Comparison of ENCODE assay signal across 13 cellular contexts in the genomic region with DNA sequence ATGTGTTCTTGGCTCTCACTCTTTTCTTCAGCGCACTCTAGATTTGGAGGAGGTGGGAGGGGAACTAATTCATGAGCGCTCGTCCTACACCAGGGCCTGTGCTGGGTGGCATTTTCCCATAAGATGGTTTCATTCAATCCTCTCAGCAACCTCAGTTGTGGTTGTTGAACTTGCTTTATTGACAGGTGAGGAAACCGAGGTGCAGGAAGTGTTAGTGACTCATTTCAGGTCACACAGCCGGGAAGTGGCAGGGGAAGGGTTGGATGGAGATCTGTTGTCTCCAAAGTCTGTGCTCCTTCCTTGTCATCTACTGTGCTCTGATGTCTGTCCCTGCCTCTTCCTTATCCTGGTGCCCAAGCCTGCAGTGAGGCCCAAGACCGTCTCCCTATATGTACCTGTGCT. TPM values are rescaled to one million over a fixed set of nuclear protein-coding genes. Genes with fewer than 3 reads are reported as not detected.
DNase-seq lines count a peak whose midpoint lies in the region; ATAC-seq, FAIRE-seq and TF ChIP-seq lines count a peak whose summit lies in the region.
"Not testable (repeated sequence)": the region's sequence is repeated elsewhere in the genome, so short reads cannot be mapped to it uniquely, and the experiment has no call there.
"Had no signal": no experiment of that assay in that cellular context is flagged by ENCODE, and none has a peak within 500 bp of the region (broad histone marks: within the 10 kb centered on the region; RNA-seq: fewer than 3 reads in every experiment).

No MANE protein-coding gene starts in this region.

- H3K36me3 Mint-ChIP-seq in T-helper 17 cell (ENCODE audit: low read depth); activated CD4-positive, alpha-beta memory T cell treated with anti-CD3 and anti-CD28 coated beads, Interleukin-2, amount 10 ng/mL, durations not matched to agents 7 days and 5 days (ENCODE audit: low read depth); activated T-cell treated with anti-CD3 and anti-CD28 coated beads, Interleukin-2, amount 50 U/mL, for 4 hours (ENCODE audit: insufficient read depth); activated naive CD4-positive, alpha-beta T cell treated with anti-CD3 and anti-CD28 coated beads for 36 hours (ENCODE audit: low read depth); natural killer cell treated with Interleukin-12 subunit alpha and Interleukin-12 subunit beta and Interleukin-15 and Interleukin-18, amount 100 ng/mL, for 72 hours: not testable (repeated sequence)

- H3K27ac Mint-ChIP-seq in T-helper 17 cell; activated CD4-positive, alpha-beta memory T cell treated with anti-CD3 and anti-CD28 coated beads, Interleukin-2, amount 10 ng/mL, durations not matched to agents 7 days and 5 days; natural killer cell treated with Interleukin-12 subunit alpha and Interleukin-12 subunit beta and Interleukin-15 and Interleukin-18, amount 100 ng/mL, for 72 hours; stimulated activated naive CD8-positive, alpha-beta T cell treated with anti-CD3 and anti-CD28 coated beads, Interleukin-15, amount 100 ng/mL, for 72 hours: not testable (repeated sequence)
- H3K27ac Mint-ChIP-seq in activated naive CD4-positive, alpha-beta T cell treated with anti-CD3 and anti-CD28 coated beads for 36 hours, result peak overlapping the region; percentile 48

- not testable (repeated sequence) for H3K9me3 ChIP-seq in DND-41 (ENCODE audit: insufficient read depth, low read length, severe bottlenecking); T-helper 17 cell (ENCODE audit: control insufficient read depth, low read length, poor library complexity, severe bottlenecking); K562 (replicated peaks; ENCODE audit: control insufficient read depth, insufficient read depth, low read depth, low read length)

- not testable (repeated sequence) for H3K27me3 Mint-ChIP-seq in T-helper 17 cell; activated CD4-positive, alpha-beta memory T cell treated with anti-CD3 and anti-CD28 coated beads, Interleukin-2, amount 10 ng/mL, durations not matched to agents 7 days and 5 days; activated T-cell treated with anti-CD3 and anti-CD28 coated beads, Interleukin-2, amount 50 U/mL, for 4 hours (ENCODE audit: low read depth); activated naive CD4-positive, alpha-beta T cell treated with anti-CD3 and anti-CD28 coated beads for 36 hours (ENCODE audit: low read depth); natural killer cell treated with Interleukin-12 subunit alpha and Interleukin-12 subunit beta and Interleukin-15 and Interleukin-18, amount 100 ng/mL, for 72 hours; stimulated activated naive CD8-positive, alpha-beta T cell treated with anti-CD3 and anti-CD28 coated beads, Interleukin-15, amount 100 ng/mL, for 72 hours

- ATAC-seq in DND-41 (ENCODE audit: insufficient read depth, low read depth) (peak; percentile 14; the same call in 1 of the 3 replicates), T-helper 17 cell (peak; percentile 23)
- ATAC-seq in activated T-cell treated with anti-CD3 and anti-CD28 coated beads, Interleukin-2, amount 50 U/mL, for 4 hours, result peak; percentile 21 to 31
- not testable (repeated sequence) for ATAC-seq in K562
- ATAC-seq in natural killer cell treated with Interleukin-12 subunit alpha and Interleukin-12 subunit beta and Interleukin-15 and Interleukin-18, amount 100 ng/mL, for 72 hours, result peak; percentile 58 to 59
- ATAC-seq in stimulated activated naive CD8-positive, alpha-beta T cell treated with anti-CD3 and anti-CD28 coated beads, Interleukin-15, amount 100 ng/mL, for 72 hours, result peak; percentile 84

- intact Hi-C loops in activated naive CD4-positive, alpha-beta T cell treated with anti-CD3 and anti-CD28 coated beads for 36 hours (cut with micrococcal nuclease); K562 (cut with micrococcal nuclease): not testable (repeated sequence)

- not testable (repeated sequence) for H3K9ac ChIP-seq in DND-41 (ENCODE audit: low read depth, low read length); K562 (ENCODE audit: insufficient read depth in 1 of 2, low read depth in 2 of 2, low read length in 2 of 2)

- not testable (repeated sequence) for H3K4me1 Mint-ChIP-seq in T-helper 17 cell; activated T-cell treated with anti-CD3 and anti-CD28 coated beads, Interleukin-2, amount 50 U/mL, for 4 hours (ENCODE audit: low read depth); natural killer cell treated with Interleukin-12 subunit alpha and Interleukin-12 subunit beta and Interleukin-15 and Interleukin-18, amount 100 ng/mL, for 72 hours (ENCODE audit: low read depth in 2 of 2); stimulated activated naive CD8-positive, alpha-beta T cell treated with anti-CD3 and anti-CD28 coated beads, Interleukin-15, amount 100 ng/mL, for 72 hours
- peaks cover 31% of the 10 kb centered on the region for H3K4me1 Mint-ChIP-seq in activated CD4-positive, alpha-beta memory T cell treated with anti-CD3 and anti-CD28 coated beads, Interleukin-2, amount 10 ng/mL, durations not matched to agents 7 days and 5 days
- H3K4me1 Mint-ChIP-seq in activated naive CD4-positive, alpha-beta T cell treated with anti-CD3 and anti-CD28 coated beads for 36 hours (ENCODE audit: low read depth), result peaks cover 30% of the 10 kb centered on the region

- H3K36me3 ChIP-seq in DND-41 (ENCODE audit: insufficient read depth, low read length); K562 (ENCODE audit: control insufficient read depth, insufficient read depth, low read length): not testable (repeated sequence)

- DNase-seq in DND-41; T-helper 17 cell; activated T-cell treated with anti-CD3 and anti-CD28 coated beads, Interleukin-2, amount 50 U/mL, for 4 hours; K562 (ENCODE audit: extremely low read depth in 1 of 4, low spot score in 3 of 4); natural killer cell treated with Interleukin-12 subunit alpha and Interleukin-12 subunit beta and Interleukin-15 and Interleukin-18, amount 100 ng/mL, for 72 hours (ENCODE audit: low spot score): not testable (repeated sequence)
- peak; percentile 39 for DNase-seq in activated CD4-positive, alpha-beta memory T cell treated with anti-CD3 and anti-CD28 coated beads, Interleukin-2, amount 10 ng/mL, durations not matched to agents 7 days and 5 days
- peak; percentile 52 for DNase-seq in activated naive CD4-positive, alpha-beta T cell treated with anti-CD3 and anti-CD28 coated beads for 36 hours
- peak in 1 of 2 donors; percentile 20 for DNase-seq in stimulated activated naive CD8-positive, alpha-beta T cell treated with anti-CD3 and anti-CD28 coated beads, Interleukin-15, amount 100 ng/mL, for 72 hours

- H3K4me1 ChIP-seq in DND-41 (ENCODE audit: insufficient read depth, low read length); K562 (replicated peaks in 1 of 2; ENCODE audit: control insufficient read depth in 2 of 2, insufficient read depth in 2 of 2, low read length in 2 of 2): not testable (repeated sequence)

- not testable (repeated sequence) for TF ChIP-seq CTCF in DND-41 (IDR thresholded peaks at IDR 0.05; ENCODE audit: borderline replicate concordance, extremely low read depth, low read length, poor library complexity, severe bottlenecking); K562 (IDR thresholded peaks at IDR 0.05 in 2 of 3, conservative IDR thresholded peaks at IDR 0.05 in 1 of 3; ENCODE audit: insufficient read depth in 2 of 3, low read depth in 1 of 3, low read length in 3 of 3)

- not testable (repeated sequence) for H3K9me3 Mint-ChIP-seq in activated CD4-positive, alpha-beta memory T cell treated with anti-CD3 and anti-CD28 coated beads, Interleukin-2, amount 10 ng/mL, durations not matched to agents 7 days and 5 days; activated T-cell treated with anti-CD3 and anti-CD28 coated beads, Interleukin-2, amount 50 U/mL, for 4 hours; activated naive CD4-positive, alpha-beta T cell treated with anti-CD3 and anti-CD28 coated beads for 36 hours; natural killer cell treated with Interleukin-12 subunit alpha and Interleukin-12 subunit beta and Interleukin-15 and Interleukin-18, amount 100 ng/mL, for 72 hours; stimulated activated naive CD8-positive, alpha-beta T cell treated with anti-CD3 and anti-CD28 coated beads, Interleukin-15, amount 100 ng/mL, for 72 hours

- TF ChIP-seq EP300 in K562 (IDR thresholded peaks at IDR 0.05; ENCODE audit: low read length), result not testable (repeated sequence)

- H2AFZ ChIP-seq in DND-41 (ENCODE audit: low read depth, low read length); K562 (ENCODE audit: low read depth, low read length): not testable (repeated sequence)

- not testable (repeated sequence) for H3K79me2 ChIP-seq in DND-41 (ENCODE audit: insufficient read depth, low read length); K562 (ENCODE audit: control insufficient read depth, insufficient read depth, low read length)

- not testable (repeated sequence) for BruUV-seq in K562 (replicated peaks; lab: Mats Ljungman, UMichigan)

- 0% methylated on average over 6 of the region's 6 CpGs for WGBS in K562 (ENCODE audit: insufficient coverage, low coverage, missing lambda C conversion rate)

- CTCF ChIA-PET in activated CD4-positive, alpha-beta memory T cell treated with anti-CD3 and anti-CD28 coated beads, Interleukin-2, amount 10 ng/mL, durations not matched to agents 7 days and 5 days (lab: Charles Lee); activated naive CD4-positive, alpha-beta T cell treated with anti-CD3 and anti-CD28 coated beads for 36 hours (lab: Charles Lee); K562 (lab: Yijun Ruan, JAX; ENCODE audit: low intra/inter-chr PET ratio): not testable (repeated sequence)

- H3K4me2 ChIP-seq in DND-41 (ENCODE audit: insufficient read depth, low read length); K562 (ENCODE audit: insufficient read depth, low read length): not testable (repeated sequence)

- not testable (repeated sequence) for TF ChIP-seq POLR2A in K562 (conservative IDR thresholded peaks at IDR 0.05)

- POLR2A ChIA-PET in activated CD4-positive, alpha-beta memory T cell treated with anti-CD3 and anti-CD28 coated beads, Interleukin-2, amount 10 ng/mL, durations not matched to agents 7 days and 5 days (lab: Charles Lee); K562 (lab: Yijun Ruan, JAX): not testable (repeated sequence)

- not testable (repeated sequence) for H3K9me1 ChIP-seq in K562 (ENCODE audit: control insufficient read depth, insufficient read depth, low read length)

- peaks cover 16% of the 10 kb centered on the region for H3K27me3 ChIP-seq in DND-41 (ENCODE audit: insufficient read depth, low read length, poor library complexity)
- peaks cover 32 to 51% of the 10 kb centered on the region in 2 experiments for H3K27me3 ChIP-seq in K562 (ENCODE audit: control insufficient read depth in 2 of 2, insufficient read depth in 2 of 2, low read length in 2 of 2)

- H4K20me1 ChIP-seq in DND-41 (ENCODE audit: insufficient read depth, low read length); K562 (replicated peaks; ENCODE audit: control insufficient read depth, insufficient read depth, low read length): not testable (repeated sequence)

- not testable (repeated sequence) for H3K27ac ChIP-seq in DND-41 (ENCODE audit: low read length); K562 (ENCODE audit: extremely low read depth, low read depth, low read length)

- not testable (repeated sequence) for H3K4me3 Mint-ChIP-seq in T-helper 17 cell; activated CD4-positive, alpha-beta memory T cell treated with anti-CD3 and anti-CD28 coated beads, Interleukin-2, amount 10 ng/mL, durations not matched to agents 7 days and 5 days; activated T-cell treated with anti-CD3 and anti-CD28 coated beads, Interleukin-2, amount 50 U/mL, for 4 hours; activated naive CD4-positive, alpha-beta T cell treated with anti-CD3 and anti-CD28 coated beads for 36 hours; natural killer cell treated with Interleukin-12 subunit alpha and Interleukin-12 subunit beta and Interleukin-15 and Interleukin-18, amount 100 ng/mL, for 72 hours
- H3K4me3 Mint-ChIP-seq in stimulated activated naive CD8-positive, alpha-beta T cell treated with anti-CD3 and anti-CD28 coated beads, Interleukin-15, amount 100 ng/mL, for 72 hours, result peak overlapping the region in 1 of 2 donors; percentile 54

- not testable (repeated sequence) for H3K4me3 ChIP-seq in DND-41 (ENCODE audit: low read depth in 1 of 2, low read length in 2 of 2); K562

- in situ Hi-C loops in K562 (cut with MboI), result not testable (repeated sequence)

- peak; percentile 64 for FAIRE-seq in K562 (lab: Jason Lieb, UNC)

- not testable (repeated sequence) for TF ChIP-seq RAD21 in K562 (CRISPR knock-in tag; conservative IDR thresholded peaks at IDR 0.05 in 1 of 2, IDR thresholded peaks at IDR 0.05 in 1 of 2)

RNA-seq across cellular contexts. Expression of a gene that starts 26.9 kb away (rescaled TPM):
- total RNA-seq in T-helper 17 cell, result not detected
- total RNA-seq in activated CD4-positive, alpha-beta memory T cell treated with anti-CD3 and anti-CD28 coated beads, Interleukin-2, amount 10 ng/mL, durations not matched to agents 7 days and 5 days, result not detected
- total RNA-seq in activated T-cell treated with anti-CD3 and anti-CD28 coated beads, Interleukin-2, amount 50 U/mL, for 4 hours, result under 1 TPM; 0.29 to 0.40 (median 0.33) TPM
- not detected for total RNA-seq in activated naive CD4-positive, alpha-beta T cell treated with anti-CD3 and anti-CD28 coated beads for 36 hours
- total RNA-seq in K562 (2011; cell fraction: chromatin; rRNA removed; ENCODE audit: low replicate concordance), result not detected in 2 replicates
- total RNA-seq in K562 (2011; cell fraction: nucleolus; rRNA removed), result not detected in 2 replicates
- not detected in 2 replicates for total RNA-seq in K562 (2011; cell fraction: nucleoplasm; rRNA removed)
- not detected in 2 replicates for total RNA-seq in K562 (2014; rRNA removed)
- total RNA-seq in K562 (2014; rRNA removed; fragmentation: Illumina TruSeq; extraction: Trizol), result not detected in 2 replicates
- not detected in 2 replicates for total RNA-seq in K562 (2015; rRNA removed; fragmentation: Illumina TruSeq; extraction: Trizol)
- 0.20 and 0.29 TPM in 2 replicates for total RNA-seq in K562 (2021)
- not detected in 2 replicates for polyA plus RNA-seq in K562 (2011; rRNA removed)
- polyA plus RNA-seq in K562 (2011; cell fraction: cytosol; rRNA removed), result not detected in 2 replicates
- polyA plus RNA-seq in K562 (2011; cell fraction: nucleus; rRNA removed), result not detected in 2 replicates
- not detected in 2 replicates for polyA plus RNA-seq in K562 (2012)
- polyA plus RNA-seq in K562 (2014; fragmentation: Illumina TruSeq; extraction: Trizol), result not detected in 2 replicates
- not detected for polyA plus RNA-seq in K562 (2014; fragmentation: Nextera tagmentation; extraction: Ambion mirVana)
- not detected in 2 replicates for polyA plus RNA-seq in K562 (2014; rRNA removed)
- polyA minus RNA-seq in K562 (2011; rRNA and poly(A)+ RNA removed), result not detected in 2 replicates
- polyA minus RNA-seq in K562 (2011; cell fraction: cytosol; rRNA and poly(A)+ RNA removed), result not detected in 2 replicates
- not detected in 2 replicates for polyA minus RNA-seq in K562 (2011; cell fraction: nucleus; rRNA and poly(A)+ RNA removed)
- not detected for total RNA-seq in natural killer cell treated with Interleukin-12 subunit alpha and Interleukin-12 subunit beta and Interleukin-15 and Interleukin-18, amount 100 ng/mL, for 72 hours
- total RNA-seq: CD4-positive, alpha-beta T cell; Daoy; GM23338; HT-29 had no signal
- polyA plus RNA-seq: BJ, GM23338 had no signal
